Comparison of ENCODE assay signal across 19 cellular contexts in the genomic region with DNA sequence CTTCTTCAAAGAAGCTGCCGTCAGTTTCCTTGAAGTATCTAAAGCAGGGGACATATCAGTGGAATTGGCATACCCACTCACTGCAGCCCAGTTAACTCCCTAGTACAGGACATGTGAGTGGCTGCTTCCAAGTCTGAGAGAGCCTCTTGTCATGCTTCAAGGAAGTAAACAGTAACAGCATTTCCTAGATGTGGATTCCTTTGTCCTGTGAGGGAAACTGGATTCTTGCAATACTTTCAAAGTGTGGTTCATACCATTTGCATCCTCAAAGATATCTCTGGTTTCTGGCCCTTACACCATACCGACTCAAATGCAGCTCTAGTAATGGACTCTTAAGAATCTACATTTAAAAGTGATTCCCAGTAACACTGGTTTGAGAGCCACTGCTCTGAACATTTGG.
A peak's percentile ranks its signal among the peaks of the same experiment; 100 is the strongest.
DNase-seq lines count a peak whose midpoint lies in the region; ATAC-seq, FAIRE-seq and TF ChIP-seq lines count a peak whose summit lies in the region.
"Had no signal": no experiment of that assay in that cellular context is flagged by ENCODE, and none has a peak within 500 bp of the region (broad histone marks: within the 10 kb centered on the region; RNA-seq: fewer than 3 reads in every experiment).

No MANE protein-coding gene starts in this region.

- no peak overlapping the region for H3K4me3 Mint-ChIP-seq in activated T-helper 17 cell treated with anti-CD3 and anti-CD28 coated beads, Interleukin-2, amount 50 U/mL, for 72 hours

- no peak overlapping the region for H2BK5ac ChIP-seq in mesenchymal stem cell (ENCODE audit: low read depth, low read length, poor library complexity, severe bottlenecking)

- H3K27me3 ChIP-seq in adipocyte (replicated peaks; ENCODE audit: control insufficient read depth, insufficient read depth, low read length) (no peaks in the 10 kb centered on the region), mesenchymal stem cell (ENCODE audit: control insufficient read depth in 1 of 2, insufficient read depth in 1 of 2, low read length in 2 of 2) (no peaks in the 10 kb centered on the region)

- no peak overlapping the region for H2BK12ac ChIP-seq in mesenchymal stem cell (ENCODE audit: low read length in 2 of 2)

- no peak overlapping the region for H3K14ac ChIP-seq in mesenchymal stem cell (ENCODE audit: low read length in 2 of 2)

- no peak overlapping the region for H4K8ac ChIP-seq in mesenchymal stem cell (ENCODE audit: low read length)

- POLR2A ChIA-PET in AG04449 (lab: Yijun Ruan, JAX) = no interaction called here

- H3K36me3 ChIP-seq in adipocyte (ENCODE audit: control insufficient read depth, insufficient read depth, low read length, severe bottlenecking) (peaks cover 78% of the 10 kb centered on the region), mesenchymal stem cell (ENCODE audit: control insufficient read depth in 1 of 2, insufficient read depth in 2 of 2, low read depth in 1 of 2, low read length in 2 of 2) (peaks cover 12 to 44% of the 10 kb centered on the region in 2 experiments)

- 94% methylated on average over 2 of the region's 2 CpGs for WGBS in mesenchymal stem cell

- H3K4ac ChIP-seq in mesenchymal stem cell (ENCODE audit: low read depth in 1 of 2, low read length in 2 of 2) = no peak overlapping the region

- H3K36me3 Mint-ChIP-seq in activated T-helper 17 cell treated with anti-CD3 and anti-CD28 coated beads, Interleukin-2, amount 50 U/mL, for 72 hours (ENCODE audit: low read depth) = peaks cover 30% of the 10 kb centered on the region

- no peak overlapping the region for H3K27ac Mint-ChIP-seq in activated T-helper 17 cell treated with anti-CD3 and anti-CD28 coated beads, Interleukin-2, amount 50 U/mL, for 72 hours

- H3K9me3 Mint-ChIP-seq in activated T-helper 17 cell treated with anti-CD3 and anti-CD28 coated beads, Interleukin-2, amount 50 U/mL, for 72 hours = peaks cover 8% of the 10 kb centered on the region

- no peak overlapping the region for H3K9ac ChIP-seq in adipocyte (ENCODE audit: low read length)
- no peak overlapping the region for H3K9ac ChIP-seq in mesenchymal stem cell (ENCODE audit: low read length)

- H3K4me1 ChIP-seq in adipocyte (ENCODE audit: control insufficient read depth, insufficient read depth, low read length) (no peaks in the 10 kb centered on the region), mesenchymal stem cell (ENCODE audit: control insufficient read depth, insufficient read depth, low read depth, low read length) (no peaks in the 10 kb centered on the region)

- H3K27ac ChIP-seq in mesenchymal stem cell (ENCODE audit: low read length, poor library complexity, severe bottlenecking) = no peak overlapping the region
- H3K27ac ChIP-seq: 22Rv1 had no signal

- no peak overlapping the region for H3K18ac ChIP-seq in mesenchymal stem cell (ENCODE audit: low read depth in 1 of 2, low read length in 2 of 2)

- H3K4me3 ChIP-seq in AG04449 (ENCODE audit: low read depth, low read length) (no peak overlapping the region), adipocyte (ENCODE audit: low read length) (no peak overlapping the region), mesenchymal stem cell (ENCODE audit: insufficient read depth in 1 of 2, low read depth in 1 of 2, low read length in 2 of 2) (no peak overlapping the region)

- no peak for ATAC-seq in HG02884 (IDR thresholded peaks at IDR 0.05; ENCODE audit: unreplicated experiment)
- no peak for ATAC-seq in activated T-helper 17 cell treated with anti-CD3 and anti-CD28 coated beads, Interleukin-2, amount 50 U/mL, for 72 hours (replicated peaks)
- ATAC-seq in GM18858 (IDR thresholded peaks at IDR 0.05; ENCODE audit: unreplicated experiment) = no peak

- DNase-seq in AG04449 (ENCODE audit: low read depth, low spot score) (peak; percentile 38), adipocyte (ENCODE audit: low read depth) (peak; percentile 18), fibroblast of peridontal ligament (ENCODE audit: extremely low read depth) (peak; percentile 5), mesenchymal stem cell (peak; percentile 16), frontal cortex (ENCODE audit: low spot score in 2 of 2) (no peak)
- DNase-seq: AML-193, DMS79, KG1, NCI-H1092 treated with DMSO at 0.1 percent for 48 hours, NCI-H1694, NCI-H446, NCI-H748 treated with DMSO at 0.1 percent for 48 hours had no signal

- no peak overlapping the region for H2AK5ac ChIP-seq in mesenchymal stem cell (ENCODE audit: low read length, severe bottlenecking)

- no peak overlapping the region for H2BK15ac ChIP-seq in mesenchymal stem cell (ENCODE audit: low read depth, poor library complexity, severe bottlenecking)

- H2BK120ac ChIP-seq in mesenchymal stem cell (ENCODE audit: low read depth, low read length) = no peak overlapping the region

- H3K23ac ChIP-seq in mesenchymal stem cell (ENCODE audit: low read length in 2 of 2) = no peak overlapping the region

- H3K4me2 ChIP-seq in mesenchymal stem cell (ENCODE audit: low read length, poor library complexity, severe bottlenecking) = no peak overlapping the region

- no peaks in the 10 kb centered on the region for H3K4me1 Mint-ChIP-seq in activated T-helper 17 cell treated with anti-CD3 and anti-CD28 coated beads, Interleukin-2, amount 50 U/mL, for 72 hours

- CTCF ChIA-PET in AG04449 (lab: Yijun Ruan, JAX) = interaction anchor here (1.4 to 1.8 kb wide), 2 partner anchors 24 to 87 kb away, joined by 5 to 7 read pairs; partner anchors contain the start of gene ESCO1

- H2AFZ ChIP-seq in mesenchymal stem cell (ENCODE audit: low read depth, low read length) = no peak overlapping the region

- peaks cover 2% of the 10 kb centered on the region for H3K79me1 ChIP-seq in mesenchymal stem cell (replicated peaks; ENCODE audit: low read length, poor library complexity, severe bottlenecking)

- no peak overlapping the region for H4K91ac ChIP-seq in mesenchymal stem cell (ENCODE audit: low read length)

- TF ChIP-seq CTCF in AG04449 (IDR thresholded peaks at IDR 0.05; ENCODE audit: insufficient read depth, low read length, missing control alignments) = no peak

- no peak for FAIRE-seq in frontal cortex (lab: Jason Lieb, UNC)
- FAIRE-seq: G401.6, GM12892, H1 had no signal

- H3K27me3 Mint-ChIP-seq in activated T-helper 17 cell treated with anti-CD3 and anti-CD28 coated beads, Interleukin-2, amount 50 U/mL, for 72 hours = no peaks in the 10 kb centered on the region

- H3K9me3 ChIP-seq in adipocyte (ENCODE audit: control insufficient read depth, low read length) = no peaks in the 10 kb centered on the region
- H3K9me3 ChIP-seq in mesenchymal stem cell (ENCODE audit: control insufficient read depth, low read length) = no peaks in the 10 kb centered on the region

Comparison
In these comparisons a context has a peak if more than half of its experiments do, and no peak if none do; other contexts are left out.
1. DNase-seq: peak in AG04449 (single experiment), adipocyte (single experiment), fibroblast of peridontal ligament (single experiment) and mesenchymal stem cell (single experiment); none in frontal cortex (0 of 2).